8 cellular contexts compared by ENCODE assay signal in genomic region chr17:36485805-36486203, GRCh38. TPM values are rescaled to one million over a fixed set of nuclear protein-coding genes. Genes with fewer than 3 reads are reported as not detected.
DNase-seq lines count a peak whose midpoint lies in the region; TF ChIP-seq lines count a peak whose summit lies in the region.

No MANE protein-coding gene starts in this region.

- peak overlapping the region; percentile 92 for H3K4me2 ChIP-seq in osteoblast (ENCODE audit: insufficient read depth, low read length)

- H3K27ac ChIP-seq in osteoblast (ENCODE audit: low read depth, low read length) = peak overlapping the region; percentile 13

- peaks cover 4% of the 10 kb centered on the region for H3K36me3 ChIP-seq in osteoblast (ENCODE audit: insufficient read depth, low read length)

- TF ChIP-seq CTCF in GM12864 (IDR thresholded peaks at IDR 0.05; ENCODE audit: low read depth, low read length, missing control alignments) = no peak
- no peak for TF ChIP-seq CTCF in LNCaP clone FGC (IDR thresholded peaks at IDR 0.05; ENCODE audit: control insufficient read depth, extremely low read depth, insufficient read depth)
- no peak for TF ChIP-seq CTCF in osteoblast (IDR thresholded peaks at IDR 0.05; ENCODE audit: extremely low read depth, low read depth, low read length)

- H3K27me3 ChIP-seq in osteoblast (ENCODE audit: insufficient read depth, low read length) = peaks cover 8% of the 10 kb centered on the region

- peaks cover 39% of the 10 kb centered on the region for H3K79me2 ChIP-seq in osteoblast (ENCODE audit: insufficient read depth, low read length)

- H3K9me3 ChIP-seq in osteoblast (ENCODE audit: low read depth, low read length) = no peaks in the 10 kb centered on the region

- peaks cover 14% of the 10 kb centered on the region for H3K4me1 ChIP-seq in osteoblast (ENCODE audit: insufficient read depth, low read length)

- H2AFZ ChIP-seq in osteoblast (ENCODE audit: low read length) = peak overlapping the region; percentile 97

- DNase-seq in GM12864 (ENCODE audit: low read depth) (no peak), LNCaP clone FGC (ENCODE audit: low read depth) (no peak), ecto neural progenitor cell (ENCODE audit: low spot score) (peak; percentile 50), osteoblast (ENCODE audit: insufficient read length, low spot score, missing footprints) (no peak), putamen (ENCODE audit: low spot score) (no peak), kidney tubule cell (ENCODE audit: low spot score) (no peak), SK-N-DZ (ENCODE audit: low spot score) (no peak), superior temporal gyrus (ENCODE audit: extremely low spot score) (no peak)

- H3K4me3 ChIP-seq in GM12864 (ENCODE audit: low read depth, low read length) (peak overlapping the region; percentile 86), LNCaP clone FGC (ENCODE audit: low read depth, low read length) (peak overlapping the region; percentile 95), osteoblast (ENCODE audit: insufficient read depth, low read length) (peak overlapping the region; percentile 89)

- peaks cover 8% of the 10 kb centered on the region for H4K20me1 ChIP-seq in osteoblast (ENCODE audit: insufficient read depth, low read length)

RNA-seq across cellular contexts. Expression of gene ZNHIT3, which starts 0.7 kb away (rescaled TPM):
- total RNA-seq in osteoblast = 27.7 and 29.3 TPM in 2 replicates
- 118 and 122 TPM in 2 replicates for polyA plus RNA-seq in SK-N-DZ (2014; cell fraction: cytosol; rRNA removed)
- polyA plus RNA-seq in SK-N-DZ (2014; cell fraction: nucleus; rRNA removed) = 70.8 and 109 TPM in 2 replicates

RNA-seq across cellular contexts. Expression of gene MYO19, which starts 48.9 kb away (rescaled TPM):
- 47.7 and 51.4 TPM in 2 replicates for total RNA-seq in osteoblast
- 55.0 and 89.1 TPM in 2 replicates for polyA plus RNA-seq in SK-N-DZ (2014; cell fraction: cytosol; rRNA removed)
- polyA plus RNA-seq in SK-N-DZ (2014; cell fraction: nucleus; rRNA removed) = 533 and 693 TPM in 2 replicates

RNA-seq across cellular contexts. Expression of gene PIGW, which starts 49.0 kb away (rescaled TPM):
- 8.3 and 9.0 TPM in 2 replicates for total RNA-seq in osteoblast
- 19.1 and 20.3 TPM in 2 replicates for polyA plus RNA-seq in SK-N-DZ (2014; cell fraction: cytosol; rRNA removed)
- 7.3 and 15.7 TPM in 2 replicates for polyA plus RNA-seq in SK-N-DZ (2014; cell fraction: nucleus; rRNA removed)

RNA-seq across cellular contexts. Expression of gene GGNBP2, which starts 58.9 kb away (rescaled TPM):
- total RNA-seq in osteoblast = 61.9 and 67.2 TPM in 2 replicates
- 51.4 and 58.0 TPM in 2 replicates for polyA plus RNA-seq in SK-N-DZ (2014; cell fraction: cytosol; rRNA removed)
- polyA plus RNA-seq in SK-N-DZ (2014; cell fraction: nucleus; rRNA removed) = 116 and 141 TPM in 2 replicates
